In the genomic region with DNA sequence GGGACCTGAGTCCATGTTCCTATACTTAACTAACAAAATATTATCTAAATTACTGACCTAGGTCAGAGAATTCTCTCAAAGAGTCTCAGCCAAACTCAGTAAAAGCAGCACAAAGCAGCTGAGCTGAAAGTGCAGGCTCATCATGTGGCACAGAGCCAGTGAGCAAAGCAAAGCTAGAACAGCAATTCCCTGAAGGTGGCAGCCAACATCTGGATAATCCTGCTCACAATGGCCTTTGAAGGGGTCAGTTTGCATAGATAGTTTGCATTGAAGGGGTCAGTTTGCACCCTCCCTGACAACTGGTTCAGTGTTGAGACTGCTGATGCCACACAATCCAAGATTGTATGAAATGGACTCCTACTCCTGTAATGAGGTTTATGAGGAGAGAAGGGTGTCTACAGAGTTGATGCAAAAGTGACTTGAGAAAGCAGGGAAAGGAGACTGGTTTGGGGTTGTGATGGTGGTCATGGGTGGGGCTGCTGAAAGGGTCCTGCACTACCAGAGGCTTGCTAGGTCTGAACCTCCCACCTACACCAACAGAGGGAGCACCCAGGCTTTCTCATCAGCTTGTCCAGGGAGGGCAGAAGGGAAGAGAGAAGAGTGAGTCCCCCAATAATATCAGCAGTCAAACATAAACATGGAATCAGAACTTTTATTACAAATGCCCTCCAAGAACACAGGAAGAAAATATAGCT, we compare ENCODE assay signal across 8 cellular contexts. TPM values are rescaled to one million over a fixed set of nuclear protein-coding genes. Genes with fewer than 3 reads are reported as not detected.
DNase-seq lines count a peak whose midpoint lies in the region; ATAC-seq lines count a peak whose summit lies in the region.

No MANE protein-coding gene starts in this region.

- no peaks in the 10 kb centered on the region for H3K4me1 Mint-ChIP-seq in T-cell
- H3K4me1 Mint-ChIP-seq in activated CD4-positive, alpha-beta T cell treated with anti-CD3 and anti-CD28 coated beads, Interleukin-2, amount 10 ng/mL, durations not matched to agents 7 days and 5 days, result no peaks in the 10 kb centered on the region

- H3K36me3 Mint-ChIP-seq in T-cell, result no peaks in the 10 kb centered on the region
- H3K36me3 Mint-ChIP-seq in activated CD4-positive, alpha-beta T cell treated with anti-CD3 and anti-CD28 coated beads, Interleukin-2, amount 10 ng/mL, durations not matched to agents 7 days and 5 days (ENCODE audit: low read depth), result no peaks in the 10 kb centered on the region

- no peak overlapping the region for H3K27ac Mint-ChIP-seq in T-cell
- H3K27ac Mint-ChIP-seq in activated CD4-positive, alpha-beta T cell treated with anti-CD3 and anti-CD28 coated beads, Interleukin-2, amount 10 ng/mL, durations not matched to agents 7 days and 5 days, result no peak overlapping the region

- DNase-seq in Daoy (ENCODE audit: low read depth) (peak; percentile 7), fibroblast of peridontal ligament (ENCODE audit: extremely low read depth) (peak; percentile 1), HCEC 1CT (no peak), T-cell (no peak), NCI-H1048 (lab: John Stamatoyannopoulos, UW) (no peak)
- DNase-seq in activated CD4-positive, alpha-beta T cell treated with anti-CD3 and anti-CD28 coated beads, Interleukin-2, amount 10 ng/mL, durations not matched to agents 7 days and 5 days, result no peak

- ATAC-seq in GM21390 (IDR thresholded peaks at IDR 0.05; ENCODE audit: unreplicated experiment) (peak; percentile 45), HG03565 (IDR thresholded peaks at IDR 0.05; ENCODE audit: unreplicated experiment) (peak; percentile 38), T-cell (replicated peaks in 1 of 4) (no peak)

- POLR2A ChIA-PET in T-cell (lab: Charles Lee), result no interaction called here
- POLR2A ChIA-PET in activated CD4-positive, alpha-beta T cell treated with anti-CD3 and anti-CD28 coated beads, Interleukin-2, amount 10 ng/mL, durations not matched to agents 7 days and 5 days (lab: Charles Lee), result no interaction called here

- no peak overlapping the region for H3K4me3 Mint-ChIP-seq in T-cell
- H3K4me3 Mint-ChIP-seq in activated CD4-positive, alpha-beta T cell treated with anti-CD3 and anti-CD28 coated beads, Interleukin-2, amount 10 ng/mL, durations not matched to agents 7 days and 5 days, result no peak overlapping the region

- peaks cover 25 to 30% of the 10 kb centered on the region in 2 donors for H3K27me3 Mint-ChIP-seq in T-cell
- peaks cover 1% of the 10 kb centered on the region for H3K27me3 Mint-ChIP-seq in activated CD4-positive, alpha-beta T cell treated with anti-CD3 and anti-CD28 coated beads, Interleukin-2, amount 10 ng/mL, durations not matched to agents 7 days and 5 days

- CTCF ChIA-PET in T-cell (lab: Charles Lee), result no interaction called here
- CTCF ChIA-PET in activated CD4-positive, alpha-beta T cell treated with anti-CD3 and anti-CD28 coated beads, Interleukin-2, amount 10 ng/mL, durations not matched to agents 7 days and 5 days (lab: Charles Lee), result no interaction called here

- no peaks in the 10 kb centered on the region for H3K9me3 Mint-ChIP-seq in T-cell
- no peaks in the 10 kb centered on the region for H3K9me3 Mint-ChIP-seq in activated CD4-positive, alpha-beta T cell treated with anti-CD3 and anti-CD28 coated beads, Interleukin-2, amount 10 ng/mL, durations not matched to agents 7 days and 5 days

RNA-seq across cellular contexts. Expression of a gene that starts 39.7 kb away (rescaled TPM):
- not detected in 2 replicates for total RNA-seq in Daoy (2014; rRNA removed; shearing (Covaris generic))
- total RNA-seq in T-cell, result 1 to 10 TPM in 2 of 5 donors, under 1 TPM in 3; 0.38 to 1.9 (median 0.79) TPM
- 1 to 10 TPM; 1.1 to 1.3 TPM for total RNA-seq in activated CD4-positive, alpha-beta T cell treated with anti-CD3 and anti-CD28 coated beads, Interleukin-2, amount 10 ng/mL, durations not matched to agents 7 days and 5 days

Comparison
In these comparisons a context has a peak if more than half of its experiments do, and no peak if none do; other contexts are left out.
1. DNase-seq: peak in Daoy (single experiment) and fibroblast of peridontal ligament (single experiment); none in HCEC 1CT (single experiment), T-cell (0 of 34), activated CD4-positive, alpha-beta T cell treated with anti-CD3 and anti-CD28 coated beads, Interleukin-2, amount 10 ng/mL, durations not matched to agents 7 days and 5 days (single experiment) and NCI-H1048 (single experiment).
2. ATAC-seq: peak in GM21390 (single experiment) and HG03565 (single experiment); none in T-cell (0 of 4).